8 cellular contexts compared by ENCODE assay signal in the genomic region with DNA sequence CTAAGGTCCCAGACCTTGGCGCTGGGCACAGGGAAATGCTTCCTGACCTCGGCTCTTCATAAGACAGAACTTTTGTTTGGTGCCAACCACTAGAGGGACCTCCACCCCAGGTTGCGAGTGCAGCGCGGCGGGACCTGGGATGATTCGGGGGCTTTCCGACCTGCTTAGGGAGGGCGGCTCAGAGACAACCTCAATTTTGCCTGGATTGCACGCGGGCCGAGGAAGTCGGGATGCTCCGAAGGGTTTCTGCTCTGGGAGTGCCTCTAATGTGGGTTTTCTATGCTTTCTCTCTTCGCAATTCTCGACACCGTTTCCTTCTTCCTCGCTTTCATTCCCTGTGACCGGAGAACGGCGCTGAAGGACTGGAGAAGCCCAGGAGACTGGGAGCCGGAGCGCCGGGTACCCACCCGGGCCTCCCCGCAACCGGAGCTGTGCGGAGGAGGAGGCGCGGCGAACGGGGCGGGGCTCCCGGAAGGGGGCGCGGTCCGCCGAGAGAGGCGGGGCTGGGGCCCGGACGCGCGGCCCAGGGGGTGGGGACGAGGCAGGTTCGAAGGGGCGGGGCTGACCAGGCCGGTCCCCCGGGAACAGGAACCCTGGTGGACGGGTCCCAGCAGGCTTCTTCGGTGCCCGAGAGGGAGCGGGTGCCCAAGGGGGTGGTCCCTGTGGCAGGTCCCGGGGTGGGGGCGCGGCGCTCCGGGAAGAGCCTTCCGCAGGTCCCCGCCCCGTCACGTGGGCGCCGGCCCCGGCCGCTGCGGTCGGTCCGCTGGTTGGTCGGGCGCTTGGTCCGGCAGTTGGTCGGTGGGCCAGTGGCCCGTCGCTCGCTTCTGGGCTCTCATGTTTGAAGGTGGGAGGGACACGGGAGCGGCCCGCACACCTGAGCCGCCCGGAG. TPM values are rescaled to one million over a fixed set of nuclear protein-coding genes. Genes with fewer than 3 reads are reported as not detected.
DNase-seq lines count a peak whose midpoint lies in the region; ATAC-seq and TF ChIP-seq lines count a peak whose summit lies in the region.

Gene PPFIBP2, plus strand, starts transcription at position 790 of the 889 bp plus-strand sequence. CDS start 35,477 bp downstream, outside the sequence.

- peaks cover 32% of the 10 kb centered on the region for H3K4me1 Mint-ChIP-seq in progenitor cell of endocrine pancreas (ENCODE audit: low read depth)

- peak; percentile 28 for DNase-seq in GM04503 (ENCODE audit: low read depth)
- DNase-seq in KBM-7 = peak; percentile 71
- peak; percentile 70 for DNase-seq in SW480 (ENCODE audit: low spot score)
- peak; percentile 80 to 88 (median 84) for DNase-seq in adrenal gland
- peak; percentile 84 for DNase-seq in left cardiac atrium
- DNase-seq in progenitor cell of endocrine pancreas (ENCODE audit: low spot score, unreplicated experiment) = peak; percentile 74
- DNase-seq in upper lobe of right lung = peak; percentile 92

- WGBS in adrenal gland, 4 donors = 0 to 1% (median 1%) methylated on average over 22 to 80 of the region's 80 CpGs

- no peaks in the 10 kb centered on the region for H3K9me3 ChIP-seq in adrenal gland (replicated peaks in 1 of 3)
- H3K9me3 ChIP-seq in upper lobe of right lung = no peaks in the 10 kb centered on the region

- H3K27me3 Mint-ChIP-seq in progenitor cell of endocrine pancreas = peaks cover 33% of the 10 kb centered on the region

- intact Hi-C loops in adrenal gland (cut with DNase I) (loop anchor here in 1 of 2 donors (10.0 kb wide), 1 partner anchor 151 kb away; no protein-coding TSS in a partner anchor), left cardiac atrium (cut with DNase I) (loop anchor here in 1 of 2 donors (5.0 kb wide), 2 partner anchors 44 to 64 kb away; no protein-coding TSS in a partner anchor), upper lobe of right lung (cut with DNase I) (no loop called here)

- peak; percentile 54 to 67 for TF ChIP-seq POLR2A in adrenal gland (IDR thresholded peaks at IDR 0.05)

- in situ Hi-C loops in KBM-7 (cut with MboI; ENCODE audit: low pct_unique_long_range_greater_than_20kb, low sequenced_read_pairs) = no loop called here

- peaks cover 2% of the 10 kb centered on the region for H3K9me3 Mint-ChIP-seq in progenitor cell of endocrine pancreas (ENCODE audit: low read depth)

- peak; percentile 60 to 76 (median 66) for TF ChIP-seq CTCF in adrenal gland (IDR thresholded peaks at IDR 0.05)
- peak; percentile 75 for TF ChIP-seq CTCF in progenitor cell of endocrine pancreas (IDR thresholded peaks at IDR 0.05; ENCODE audit: unreplicated experiment)
- peak; percentile 67 for TF ChIP-seq CTCF in upper lobe of right lung (IDR thresholded peaks at IDR 0.05)

- H3K27ac ChIP-seq in adrenal gland (peak within 1 kb of the TSS; percentile 77 to 97 (median 89)), upper lobe of right lung (peak within 1 kb of the TSS; percentile 85)

- H3K4me1 ChIP-seq in adrenal gland (replicated peaks in 1 of 2) (peaks cover 11 to 26% of the 10 kb centered on the region in 2 donors), upper lobe of right lung (peaks cover 26% of the 10 kb centered on the region)

- H3K27ac Mint-ChIP-seq in progenitor cell of endocrine pancreas = peak within 1 kb of the TSS; percentile 93

- H3K36me3 ChIP-seq in adrenal gland (replicated peaks in 1 of 2) (no peaks in the 10 kb centered on the region), upper lobe of right lung (no peaks in the 10 kb centered on the region)

- peak; percentile 67 for ATAC-seq in GM21737 (IDR thresholded peaks at IDR 0.05; ENCODE audit: unreplicated experiment)
- peak; percentile 90 to 95 for ATAC-seq in left cardiac atrium
- ATAC-seq in upper lobe of right lung = peak; percentile 94

- peak within 1 kb of the TSS; percentile 87 for H3K4me3 Mint-ChIP-seq in progenitor cell of endocrine pancreas (ENCODE audit: low read depth)

- peak within 1 kb of the TSS; percentile 64 to 92 (median 82) for H3K4me3 ChIP-seq in adrenal gland
- peak within 1 kb of the TSS; percentile 67 for H3K4me3 ChIP-seq in upper lobe of right lung

- H3K36me3 Mint-ChIP-seq in progenitor cell of endocrine pancreas (ENCODE audit: insufficient read depth) = no peaks in the 10 kb centered on the region

- H3K27me3 ChIP-seq in adrenal gland (no peaks in the 10 kb centered on the region), upper lobe of right lung (no peaks in the 10 kb centered on the region)

RNA-seq across cellular contexts. Expression of gene PPFIBP2, which starts in this region (rescaled TPM):
- 10 to 100 TPM; 11.4 to 36.5 (median 20.7) TPM for total RNA-seq in adrenal gland
- 10 to 100 TPM; 12.8 to 35.3 (median 21.2) TPM for polyA plus RNA-seq in adrenal gland
- 10 to 100 TPM; 16.3 to 25.5 TPM for total RNA-seq in left cardiac atrium
- total RNA-seq in progenitor cell of endocrine pancreas = 64.1 and 66.4 TPM in 2 replicates
- 26.8 TPM for total RNA-seq in upper lobe of right lung

Comparison
In these comparisons a context has a peak if more than half of its experiments do, and no peak if none do; other contexts are left out.
1. Peak in every context shown above with its lines: DNase-seq, ATAC-seq, H3K4me3 ChIP-seq and H3K27ac ChIP-seq.
2. DNase-seq: peak in every context shown above with its lines; median percentile 92 in upper lobe of right lung; 84 in adrenal gland; 84 in left cardiac atrium; 74 in progenitor cell of endocrine pancreas; 71 in KBM-7; 70 in SW480; 28 in GM04503.